8 cellular contexts compared by ENCODE assay signal in genomic region chr17:47698749-47699535, GRCh38. TPM values are rescaled to one million over a fixed set of nuclear protein-coding genes. Genes with fewer than 3 reads are reported as not detected.
A peak's percentile ranks its signal among the peaks of the same experiment; 100 is the strongest.
DNase-seq lines count a peak whose midpoint lies in the region; ATAC-seq and TF ChIP-seq lines count a peak whose summit lies in the region.

No MANE protein-coding gene starts in this region.

- no peaks in the 10 kb centered on the region for H3K36me3 Mint-ChIP-seq in stimulated activated memory B cell treated with anti-CD40 and anti-IgM and Interleukin-4, amounts not matched to agents 10 μg/mL and 1 μg/mL and 100 μg/mL, for 72 hours

- no peak overlapping the region for H3K4me3 Mint-ChIP-seq in stimulated activated memory B cell treated with anti-CD40 and anti-IgM and Interleukin-4, amounts not matched to agents 10 μg/mL and 1 μg/mL and 100 μg/mL, for 72 hours

- TF ChIP-seq CTCF in GM12874 (IDR thresholded peaks at IDR 0.05; ENCODE audit: insufficient read depth, low read depth, low read length), result peak; percentile 89

- H3K36me3 ChIP-seq in effector memory CD4-positive, alpha-beta T cell (ENCODE audit: control insufficient read depth, insufficient read depth, low read length), result no peaks in the 10 kb centered on the region

- H3K27me3 Mint-ChIP-seq in stimulated activated memory B cell treated with anti-CD40 and anti-IgM and Interleukin-4, amounts not matched to agents 10 μg/mL and 1 μg/mL and 100 μg/mL, for 72 hours, result no peaks in the 10 kb centered on the region

- H3K27ac Mint-ChIP-seq in stimulated activated memory B cell treated with anti-CD40 and anti-IgM and Interleukin-4, amounts not matched to agents 10 μg/mL and 1 μg/mL and 100 μg/mL, for 72 hours, result peak overlapping the region; percentile 15

- H3K4me1 ChIP-seq in effector memory CD4-positive, alpha-beta T cell (ENCODE audit: control insufficient read depth, insufficient read depth, low read length, poor library complexity, severe bottlenecking), result peaks cover 41% of the 10 kb centered on the region

- H3K4me1 Mint-ChIP-seq in stimulated activated memory B cell treated with anti-CD40 and anti-IgM and Interleukin-4, amounts not matched to agents 10 μg/mL and 1 μg/mL and 100 μg/mL, for 72 hours, result peaks cover 67% of the 10 kb centered on the region

- no peaks in the 10 kb centered on the region for H3K9me3 ChIP-seq in effector memory CD4-positive, alpha-beta T cell (ENCODE audit: control insufficient read depth, low read length)

- H3K4me3 ChIP-seq in effector memory CD4-positive, alpha-beta T cell (ENCODE audit: insufficient read depth, low read depth, low read length, poor library complexity, severe bottlenecking), result no peak overlapping the region

- no peak overlapping the region for H3K27ac ChIP-seq in effector memory CD4-positive, alpha-beta T cell (ENCODE audit: insufficient read depth, low read length, poor library complexity, severe bottlenecking)

- DNase-seq in 8988T, result peak; percentile 100
- DNase-seq in NCI-H69 (lab: John Stamatoyannopoulos, UW), result peak; percentile 61
- peak; percentile 55 to 79 for DNase-seq in activated CD8-positive, alpha-beta memory T cell treated with anti-CD3 and anti-CD28 coated beads for 1 hour (ENCODE audit: extremely low read depth in 1 of 2, low read depth in 1 of 2)
- peak; percentile 60 to 64 (median 63) for DNase-seq in effector memory CD4-positive, alpha-beta T cell
- peak; percentile 50 for DNase-seq in mucosa of gallbladder (ENCODE audit: low spot score)

- ATAC-seq in stimulated activated memory B cell treated with anti-CD40 and anti-IgM and Interleukin-4, amounts not matched to agents 10 μg/mL and 1 μg/mL and 100 μg/mL, for 72 hours, result peak; percentile 42
- no peak for ATAC-seq in GM18520 (IDR thresholded peaks at IDR 0.05; ENCODE audit: unreplicated experiment)

- H3K9me3 Mint-ChIP-seq in stimulated activated memory B cell treated with anti-CD40 and anti-IgM and Interleukin-4, amounts not matched to agents 10 μg/mL and 1 μg/mL and 100 μg/mL, for 72 hours, result no peaks in the 10 kb centered on the region

- H3K27me3 ChIP-seq in effector memory CD4-positive, alpha-beta T cell (replicated peaks; ENCODE audit: control insufficient read depth, insufficient read depth, low read length, poor library complexity, severe bottlenecking), result no peaks in the 10 kb centered on the region

RNA-seq across cellular contexts. Expression of gene TBKBP1, which starts 5.0 kb away (rescaled TPM):
- 9.2 TPM for total RNA-seq in mucosa of gallbladder

RNA-seq across cellular contexts. Expression of gene TBX21, which starts 34.1 kb away (rescaled TPM):
- 1.8 TPM for total RNA-seq in mucosa of gallbladder

RNA-seq across cellular contexts. Expression of gene KPNB1, which starts 49.2 kb away (rescaled TPM):
- 207 TPM for total RNA-seq in mucosa of gallbladder

Comparison
In these comparisons a context has a peak if more than half of its experiments do, and no peak if none do; other contexts are left out.
1. DNase-seq: peak in every context shown above with its lines; median percentile 100 in 8988T; 67 in activated CD8-positive, alpha-beta memory T cell treated with anti-CD3 and anti-CD28 coated beads for 1 hour; 63 in effector memory CD4-positive, alpha-beta T cell; 61 in NCI-H69; 50 in mucosa of gallbladder.